9 cellular contexts compared by ENCODE assay signal in genomic region chr15:78033864-78034263, GRCh38. TPM values are rescaled to one million over a fixed set of nuclear protein-coding genes. Genes with fewer than 3 reads are reported as not detected.
DNase-seq lines count a peak whose midpoint lies in the region; ATAC-seq lines count a peak whose summit lies in the region.
"Had no signal": no experiment of that assay in that cellular context is flagged by ENCODE, and none has a peak within 500 bp of the region (broad histone marks: within the 10 kb centered on the region; RNA-seq: fewer than 3 reads in every experiment).

No MANE protein-coding gene starts in this region.

- H3K27me3 Mint-ChIP-seq in activated naive CD8-positive, alpha-beta T cell treated with anti-CD3 and anti-CD28 coated beads for 36 hours = no peaks in the 10 kb centered on the region

- DNase-seq in NCI-H2171 (lab: John Stamatoyannopoulos, UW) (peak; percentile 36), HuH-7.5 (ENCODE audit: low spot score) (no peak), NCI-H446 (lab: John Stamatoyannopoulos, UW) (no peak), islet precursor cell (no peak)
- no peak for DNase-seq in activated naive CD8-positive, alpha-beta T cell treated with anti-CD3 and anti-CD28 coated beads for 36 hours
- DNase-seq in stimulated activated CD4-positive, alpha-beta T cell treated with anti-CD3 and anti-CD28 coated beads, Interleukin-1b, Interleukin-23, amount 100 ng/mL, for 48 hours = no peak

- H3K4me3 ChIP-seq in skin epidermis = no peak overlapping the region

- peaks cover 58% of the 10 kb centered on the region for H3K4me1 Mint-ChIP-seq in activated naive CD8-positive, alpha-beta T cell treated with anti-CD3 and anti-CD28 coated beads for 36 hours

- no peaks in the 10 kb centered on the region for H3K9me3 Mint-ChIP-seq in activated naive CD8-positive, alpha-beta T cell treated with anti-CD3 and anti-CD28 coated beads for 36 hours

- H3K36me3 Mint-ChIP-seq in activated naive CD8-positive, alpha-beta T cell treated with anti-CD3 and anti-CD28 coated beads for 36 hours = peaks cover 35% of the 10 kb centered on the region

- peak; percentile 15 for ATAC-seq in GM21360 (IDR thresholded peaks at IDR 0.05; ENCODE audit: unreplicated experiment)

- no peak overlapping the region for H3K4me3 Mint-ChIP-seq in activated naive CD8-positive, alpha-beta T cell treated with anti-CD3 and anti-CD28 coated beads for 36 hours

- H3K27ac Mint-ChIP-seq in activated naive CD8-positive, alpha-beta T cell treated with anti-CD3 and anti-CD28 coated beads for 36 hours = peak overlapping the region; percentile 72

- H3K27ac ChIP-seq in skin epidermis = peak overlapping the region in 17 of 21 experiments; percentile 16 to 91 (median 65)

RNA-seq across cellular contexts. Expression of gene TBC1D2B, which starts 43.6 kb away (rescaled TPM):
- total RNA-seq in activated naive CD8-positive, alpha-beta T cell treated with anti-CD3 and anti-CD28 coated beads for 36 hours = 10 to 100 TPM; 39.4 to 44.1 TPM

RNA-seq across cellular contexts. Expression of gene SH2D7, which starts 58.5 kb away (rescaled TPM):
- total RNA-seq in activated naive CD8-positive, alpha-beta T cell treated with anti-CD3 and anti-CD28 coated beads for 36 hours = not detected
- total RNA-seq: bronchial epithelial cell had no signal
